Comparison of ENCODE assay signal across 16 cellular contexts in genomic region chr6:35247642-35248231, GRCh38. TPM values are rescaled to one million over a fixed set of nuclear protein-coding genes. Genes with fewer than 3 reads are reported as not detected.
A peak's percentile ranks its signal among the peaks of the same experiment; 100 is the strongest.
DNase-seq lines count a peak whose midpoint lies in the region; ATAC-seq and TF ChIP-seq lines count a peak whose summit lies in the region.
"Had no signal": no experiment of that assay in that cellular context is flagged by ENCODE, and none has a peak within 500 bp of the region (broad histone marks: within the 10 kb centered on the region; RNA-seq: fewer than 3 reads in every experiment).

No MANE protein-coding gene starts in this region.

- peaks cover 14% of the 10 kb centered on the region for H3K4me1 Mint-ChIP-seq in activated CD4-positive, alpha-beta T cell treated with anti-CD3 and anti-CD28 coated beads for 36 hours
- H3K4me1 Mint-ChIP-seq in activated CD4-positive, alpha-beta T cell treated with anti-CD3 and anti-CD28 coated beads, Interleukin-2, amount 10 ng/mL, durations not matched to agents 7 days and 5 days: peaks cover 19% of the 10 kb centered on the region
- peaks cover 0 to 5% of the 10 kb centered on the region in 2 donors for H3K4me1 Mint-ChIP-seq in immature natural killer cell
- peaks cover 2 to 14% (median 8%) of the 10 kb centered on the region in 4 donors for H3K4me1 Mint-ChIP-seq in naive thymus-derived CD8-positive, alpha-beta T cell

- H2AFZ ChIP-seq in Loucy (ENCODE audit: low read length): no peak overlapping the region
- H2AFZ ChIP-seq: parathyroid adenoma had no signal

- CTCF ChIA-PET in activated CD4-positive, alpha-beta T cell treated with anti-CD3 and anti-CD28 coated beads for 36 hours (lab: Charles Lee): interaction anchor here (1.0 kb wide), 1 partner anchor 108 kb away, joined by 3 read pairs; no protein-coding TSS in a partner anchor
- CTCF ChIA-PET in activated CD4-positive, alpha-beta T cell treated with anti-CD3 and anti-CD28 coated beads, Interleukin-2, amount 10 ng/mL, durations not matched to agents 7 days and 5 days (lab: Charles Lee): interaction anchor here (1.3 to 3.8 kb wide), 3 partner anchors 11 to 20 kb away, joined by 4 to 18 read pairs (median 6); partner anchors contain the start of gene ZNF76

- no peaks in the 10 kb centered on the region for H3K27me3 Mint-ChIP-seq in activated CD4-positive, alpha-beta T cell treated with anti-CD3 and anti-CD28 coated beads for 36 hours
- no peaks in the 10 kb centered on the region for H3K27me3 Mint-ChIP-seq in activated CD4-positive, alpha-beta T cell treated with anti-CD3 and anti-CD28 coated beads, Interleukin-2, amount 10 ng/mL, durations not matched to agents 7 days and 5 days
- peaks cover 0 to 5% (median 0%) of the 10 kb centered on the region in 3 donors for H3K27me3 Mint-ChIP-seq in immature natural killer cell (ENCODE audit: low read depth in 3 of 3)
- no peaks in the 10 kb centered on the region for H3K27me3 Mint-ChIP-seq in naive thymus-derived CD8-positive, alpha-beta T cell

- no peak overlapping the region for H3K4me3 ChIP-seq in Loucy (ENCODE audit: low read length, poor library complexity, severe bottlenecking)
- H3K4me3 ChIP-seq: adrenal gland, HAP-1 had no signal

- no peaks in the 10 kb centered on the region for H3K79me2 ChIP-seq in Loucy (ENCODE audit: insufficient read depth, low read length)

- peaks cover 15% of the 10 kb centered on the region for H3K4me1 ChIP-seq in Loucy (ENCODE audit: insufficient read depth, low read length, poor library complexity, severe bottlenecking)
- H3K4me1 ChIP-seq: HAP-1 had no signal

- intact Hi-C loops in activated CD4-positive, alpha-beta T cell treated with anti-CD3 and anti-CD28 coated beads for 36 hours (cut with DNase I, micrococcal nuclease): no loop called here

- peak; percentile 70 for ATAC-seq in activated CD4-positive, alpha-beta T cell treated with anti-CD3 and anti-CD28 coated beads for 36 hours
- ATAC-seq in HG03520 (IDR thresholded peaks at IDR 0.05; ENCODE audit: unreplicated experiment) (no peak), HG02642 (IDR thresholded peaks at IDR 0.05; ENCODE audit: poor library complexity, unreplicated experiment) (no peak)
- ATAC-seq in naive thymus-derived CD8-positive, alpha-beta T cell: no peak

- POLR2A ChIA-PET in activated CD4-positive, alpha-beta T cell treated with anti-CD3 and anti-CD28 coated beads for 36 hours (lab: Charles Lee): no interaction called here
- POLR2A ChIA-PET in activated CD4-positive, alpha-beta T cell treated with anti-CD3 and anti-CD28 coated beads, Interleukin-2, amount 10 ng/mL, durations not matched to agents 7 days and 5 days (lab: Charles Lee): no interaction called here
- POLR2A ChIA-PET in naive thymus-derived CD8-positive, alpha-beta T cell (lab: Charles Lee): no interaction called here

- peaks cover 4% of the 10 kb centered on the region for H3K36me3 Mint-ChIP-seq in activated CD4-positive, alpha-beta T cell treated with anti-CD3 and anti-CD28 coated beads for 36 hours (ENCODE audit: low read depth)
- no peaks in the 10 kb centered on the region for H3K36me3 Mint-ChIP-seq in activated CD4-positive, alpha-beta T cell treated with anti-CD3 and anti-CD28 coated beads, Interleukin-2, amount 10 ng/mL, durations not matched to agents 7 days and 5 days (ENCODE audit: low read depth)
- peaks cover 0 to 11% (median 9%) of the 10 kb centered on the region in 3 donors for H3K36me3 Mint-ChIP-seq in immature natural killer cell
- peaks cover 0 to 7% (median 6%) of the 10 kb centered on the region in 3 donors for H3K36me3 Mint-ChIP-seq in naive thymus-derived CD8-positive, alpha-beta T cell

- DNase-seq in activated CD4-positive, alpha-beta T cell treated with anti-CD3 and anti-CD28 coated beads for 36 hours: peak; percentile 21
- DNase-seq in activated CD4-positive, alpha-beta T cell treated with anti-CD3 and anti-CD28 coated beads, Interleukin-2, amount 10 ng/mL, durations not matched to agents 7 days and 5 days: no peak
- DNase-seq in immature natural killer cell: no peak
- no peak for DNase-seq in naive thymus-derived CD8-positive, alpha-beta T cell
- DNase-seq: adrenal gland, DMS153, NCI-H2029, NCI-H748 treated with DMSO at 0.1 percent for 48 hours, substantia nigra had no signal

- H3K4me3 Mint-ChIP-seq in activated CD4-positive, alpha-beta T cell treated with anti-CD3 and anti-CD28 coated beads for 36 hours: no peak overlapping the region
- H3K4me3 Mint-ChIP-seq in activated CD4-positive, alpha-beta T cell treated with anti-CD3 and anti-CD28 coated beads, Interleukin-2, amount 10 ng/mL, durations not matched to agents 7 days and 5 days: no peak overlapping the region
- H3K4me3 Mint-ChIP-seq in immature natural killer cell: no peak overlapping the region
- H3K4me3 Mint-ChIP-seq in naive thymus-derived CD8-positive, alpha-beta T cell: no peak overlapping the region

- no peaks in the 10 kb centered on the region for H4K20me1 ChIP-seq in Loucy (ENCODE audit: insufficient read depth, low read length, poor library complexity, severe bottlenecking)

- H3K9ac ChIP-seq in Loucy (ENCODE audit: low read depth, low read length, poor library complexity, severe bottlenecking): no peak overlapping the region
- H3K9ac ChIP-seq: parathyroid adenoma had no signal

- no peaks in the 10 kb centered on the region for H3K9me3 ChIP-seq in Loucy (ENCODE audit: insufficient read depth, low read depth, low read length)
- H3K9me3 ChIP-seq: adrenal gland, HAP-1 had no signal

- no peaks in the 10 kb centered on the region for H3K9me2 ChIP-seq in Loucy (replicated peaks; ENCODE audit: low read depth, low read length)

- H3F3A ChIP-seq in Loucy (ENCODE audit: low read depth): no peaks in the 10 kb centered on the region

- H3K4me2 ChIP-seq in Loucy (ENCODE audit: low read depth, low read length, poor library complexity, severe bottlenecking): peak overlapping the region; percentile 27

- no peaks in the 10 kb centered on the region for H3K27me3 ChIP-seq in Loucy (ENCODE audit: insufficient read depth, low read length, poor library complexity, severe bottlenecking)
- H3K27me3 ChIP-seq: adrenal gland had no signal

- TF ChIP-seq CTCF in GM12873 (IDR thresholded peaks at IDR 0.05; ENCODE audit: insufficient read depth, low read depth, low read length, missing control alignments): peak; percentile 17
- no peak for TF ChIP-seq CTCF in Loucy (conservative IDR thresholded peaks at IDR 0.05; ENCODE audit: low read length)

- no peaks in the 10 kb centered on the region for H3K36me3 ChIP-seq in Loucy (ENCODE audit: insufficient read depth, low read length)

- no peaks in the 10 kb centered on the region for H3K9me3 Mint-ChIP-seq in activated CD4-positive, alpha-beta T cell treated with anti-CD3 and anti-CD28 coated beads for 36 hours (ENCODE audit: low read depth)
- no peaks in the 10 kb centered on the region for H3K9me3 Mint-ChIP-seq in activated CD4-positive, alpha-beta T cell treated with anti-CD3 and anti-CD28 coated beads, Interleukin-2, amount 10 ng/mL, durations not matched to agents 7 days and 5 days
- no peaks in the 10 kb centered on the region for H3K9me3 Mint-ChIP-seq in immature natural killer cell
- H3K9me3 Mint-ChIP-seq in naive thymus-derived CD8-positive, alpha-beta T cell: no peaks in the 10 kb centered on the region

- H3K27ac Mint-ChIP-seq in activated CD4-positive, alpha-beta T cell treated with anti-CD3 and anti-CD28 coated beads for 36 hours: peak overlapping the region; percentile 2
- H3K27ac Mint-ChIP-seq in activated CD4-positive, alpha-beta T cell treated with anti-CD3 and anti-CD28 coated beads, Interleukin-2, amount 10 ng/mL, durations not matched to agents 7 days and 5 days: no peak overlapping the region
- H3K27ac Mint-ChIP-seq in immature natural killer cell: peak overlapping the region in 5 of 6 donors; percentile 17 to 68 (median 34)
- H3K27ac Mint-ChIP-seq in naive thymus-derived CD8-positive, alpha-beta T cell: peak overlapping the region in 3 of 10 donors; percentile 5 to 50 (median 28)

RNA-seq across cellular contexts. Expression of gene ZNF76, which starts 11.8 kb away (rescaled TPM):
- 10 to 100 TPM; 35.2 to 40.1 TPM for total RNA-seq in activated CD4-positive, alpha-beta T cell treated with anti-CD3 and anti-CD28 coated beads for 36 hours
- total RNA-seq in activated CD4-positive, alpha-beta T cell treated with anti-CD3 and anti-CD28 coated beads, Interleukin-2, amount 10 ng/mL, durations not matched to agents 7 days and 5 days: 10 to 100 TPM; 41.1 to 42.4 TPM
- 10 to 100 TPM; 20.7 to 30.5 (median 27.9) TPM for polyA plus RNA-seq in immature natural killer cell
- 10 to 100 TPM; 94.7 to 96.8 TPM for total RNA-seq in naive thymus-derived CD8-positive, alpha-beta T cell
- polyA plus RNA-seq in naive thymus-derived CD8-positive, alpha-beta T cell: 10 to 100 TPM; 22.1 to 35.9 (median 30.7) TPM

RNA-seq across cellular contexts. Expression of gene SCUBE3, which starts 34.0 kb away (rescaled TPM):
- total RNA-seq in activated CD4-positive, alpha-beta T cell treated with anti-CD3 and anti-CD28 coated beads for 36 hours: not detected
- total RNA-seq in activated CD4-positive, alpha-beta T cell treated with anti-CD3 and anti-CD28 coated beads, Interleukin-2, amount 10 ng/mL, durations not matched to agents 7 days and 5 days: not detected
- under 1 TPM in 2 of 3 donors, not detected in 1; 0.02 to 0.29 TPM for polyA plus RNA-seq in immature natural killer cell
- total RNA-seq in naive thymus-derived CD8-positive, alpha-beta T cell: under 1 TPM in 1 of 2 experiments, not detected in 1; 0.05 TPM
- polyA plus RNA-seq in naive thymus-derived CD8-positive, alpha-beta T cell: under 1 TPM; 0.03 to 0.06 (median 0.05) TPM
- total RNA-seq: mononuclear cell had no signal

RNA-seq across cellular contexts. Expression of gene DEF6, which starts 49.9 kb away (rescaled TPM):
- total RNA-seq in activated CD4-positive, alpha-beta T cell treated with anti-CD3 and anti-CD28 coated beads for 36 hours: 10 to 100 TPM; 74.1 to 86.6 TPM
- 100 to 1,000 TPM; 186 to 219 TPM for total RNA-seq in activated CD4-positive, alpha-beta T cell treated with anti-CD3 and anti-CD28 coated beads, Interleukin-2, amount 10 ng/mL, durations not matched to agents 7 days and 5 days
- 100 to 1,000 TPM in 1 of 3 donors, 10 to 100 TPM in 2; 90.7 to 226 (median 95.1) TPM for polyA plus RNA-seq in immature natural killer cell
- total RNA-seq in naive thymus-derived CD8-positive, alpha-beta T cell: 100 to 1,000 TPM; 263 to 268 TPM
- polyA plus RNA-seq in naive thymus-derived CD8-positive, alpha-beta T cell: 100 to 1,000 TPM in 2 of 3 donors, 10 to 100 TPM in 1; 93.7 to 196 (median 136) TPM
